ENCODE assay signal across 8 cellular contexts in the genomic region with DNA sequence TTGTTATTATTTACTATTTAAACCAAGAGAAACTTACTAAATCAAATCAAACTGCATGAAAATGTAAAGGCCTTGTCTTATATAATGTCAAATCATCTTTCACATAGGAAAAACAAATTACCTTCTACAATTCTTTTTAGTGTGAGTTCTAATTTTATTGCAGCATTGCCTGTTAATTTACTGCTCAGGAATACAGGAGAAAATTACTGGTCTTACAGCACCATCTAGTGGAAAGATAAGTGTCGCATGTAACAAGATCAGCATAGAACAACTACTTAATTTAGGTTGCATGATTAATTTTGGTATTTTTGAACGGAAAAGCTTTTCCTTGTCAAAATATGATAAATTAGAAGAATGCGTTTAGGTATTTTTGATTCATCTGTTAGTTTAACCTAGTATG.
DNase-seq lines count a peak whose midpoint lies in the region; ATAC-seq and TF ChIP-seq lines count a peak whose summit lies in the region.

No MANE protein-coding gene starts in this region.

- H3K36me3 ChIP-seq in H7 (replicated peaks; ENCODE audit: control insufficient read depth, insufficient read depth, low read length), result no peaks in the 10 kb centered on the region; the same call in 1 of the 2 replicates
- H3K36me3 ChIP-seq in mammary epithelial cell (ENCODE audit: insufficient read depth, low read length), result no peaks in the 10 kb centered on the region
- no peaks in the 10 kb centered on the region for H3K36me3 ChIP-seq in right lobe of liver

- WGBS in mammary epithelial cell (ENCODE audit: low coverage, missing lambda C conversion rate), result 0% methylated on average over 3 of the region's 3 CpGs
- WGBS in right lobe of liver (ENCODE audit: insufficient coverage, low coverage, low lambda C conversion rate, missing lambda C conversion rate), result 0% methylated on average over 3 of the region's 3 CpGs

- BruUV-seq in mammary epithelial cell (replicated peaks; lab: Mats Ljungman, UMichigan), result no TSS peak

- intact Hi-C loops in mammary epithelial cell (cut with micrococcal nuclease), result loop anchor here (1.0 to 5.0 kb wide), 3 partner anchors 78 to 738 kb away; no protein-coding TSS in a partner anchor
- intact Hi-C loops in right lobe of liver (cut with DNase I), result no loop called here

- H3K9ac ChIP-seq in mammary epithelial cell (ENCODE audit: insufficient read depth, low read length), result no peak overlapping the region

- H3K4me1 ChIP-seq in mammary epithelial cell (ENCODE audit: insufficient read depth, low read length), result peaks cover 7% of the 10 kb centered on the region
- no peaks in the 10 kb centered on the region for H3K4me1 ChIP-seq in right lobe of liver

- H3K4me2 ChIP-seq in mammary epithelial cell (ENCODE audit: insufficient read depth, low read depth, low read length), result no peak overlapping the region

- peak; percentile 63 to 72 (median 67) for ATAC-seq in right lobe of liver
- ATAC-seq in HG03039 (IDR thresholded peaks at IDR 0.05; ENCODE audit: unreplicated experiment), result no peak

- H3K27ac ChIP-seq in mammary epithelial cell (ENCODE audit: insufficient read depth, low read depth, low read length), result no peak overlapping the region
- H3K27ac ChIP-seq in right lobe of liver, result no peak overlapping the region

- DNase-seq in AG20443 (ENCODE audit: low spot score), result peak; percentile 43
- peak; percentile 26 for DNase-seq in H7
- peak; percentile 47 for DNase-seq in NCI-H526 treated with DMSO at 0.1 percent for 48 hours (lab: John Stamatoyannopoulos, UW)
- DNase-seq in mammary epithelial cell, result peak; percentile 52
- no peak for DNase-seq in right lobe of liver
- no peak for DNase-seq in activated CD4-positive, alpha-beta T cell treated with anti-CD3 and anti-CD28 coated beads for 4 hours
- DNase-seq in COLO668 (lab: John Stamatoyannopoulos, UW; ENCODE audit: unreplicated experiment), result no peak

- H3K27me3 ChIP-seq in H7 (ENCODE audit: control insufficient read depth, insufficient read depth, low read length) (no peaks in the 10 kb centered on the region), mammary epithelial cell (ENCODE audit: insufficient read depth, low read length) (no peaks in the 10 kb centered on the region), right lobe of liver (no peaks in the 10 kb centered on the region)

- no peak overlapping the region for H2AFZ ChIP-seq in mammary epithelial cell (ENCODE audit: low read depth, low read length)

- H3K79me2 ChIP-seq in mammary epithelial cell (ENCODE audit: insufficient read depth, low read length), result no peaks in the 10 kb centered on the region

- TF ChIP-seq POLR2A in right lobe of liver (IDR thresholded peaks at IDR 0.05), result no peak

- TF ChIP-seq CTCF in mammary epithelial cell (conservative IDR thresholded peaks at IDR 0.05 in 1 of 2, IDR thresholded peaks at IDR 0.05 in 1 of 2; ENCODE audit: extremely low read depth in 1 of 2, insufficient read depth in 1 of 2, low read depth in 1 of 2, low read length in 2 of 2), result peak; percentile 64 to 73
- TF ChIP-seq CTCF in right lobe of liver (IDR thresholded peaks at IDR 0.05), result peak; percentile 65 to 82 (median 72)

- H4K20me1 ChIP-seq in mammary epithelial cell (ENCODE audit: insufficient read depth, low read length), result no peaks in the 10 kb centered on the region

- H3K4me3 ChIP-seq in H7 (ENCODE audit: insufficient read depth, low read depth, low read length) (no peak overlapping the region), mammary epithelial cell (replicated peaks in 1 of 3; ENCODE audit: insufficient read depth in 1 of 3, low read depth in 2 of 3, low read length in 3 of 3) (no peak overlapping the region), right lobe of liver (no peak overlapping the region)

- H3K9me3 ChIP-seq in mammary epithelial cell (replicated peaks; ENCODE audit: insufficient read depth, low read length) (peaks cover 3% of the 10 kb centered on the region), right lobe of liver (no peaks in the 10 kb centered on the region)

- dilution Hi-C loops in mammary epithelial cell (cut with HindIII; ENCODE audit: low sequenced_read_pairs), result loop anchor here (25.0 kb wide), 1 partner anchor 248 kb away; no protein-coding TSS in a partner anchor

- in situ Hi-C loops in mammary epithelial cell (cut with MboI; ENCODE audit: low sequenced_read_pairs in 2 of 2), result loop anchor here (5.0 to 25.0 kb wide), 2 partner anchors 243 to 748 kb away; no protein-coding TSS in a partner anchor

- CTCF ChIA-PET in mammary epithelial cell (lab: Charles Lee; ENCODE audit: low non-redundant PET), result no interaction called here

Comparison
In these comparisons a context has a peak if more than half of its experiments do, and no peak if none do; other contexts are left out.
1. DNase-seq: peak in AG20443 (single experiment), H7 (single experiment), NCI-H526 treated with DMSO at 0.1 percent for 48 hours (single experiment) and mammary epithelial cell (single experiment); none in right lobe of liver (0 of 3), activated CD4-positive, alpha-beta T cell treated with anti-CD3 and anti-CD28 coated beads for 4 hours (0 of 2) and COLO668 (single experiment).